Comparison of ENCODE assay signal across 21 cellular contexts in genomic region chr4:156084312-156084811, GRCh38.
DNase-seq lines count a peak whose midpoint lies in the region; ATAC-seq and TF ChIP-seq lines count a peak whose summit lies in the region.
"Had no signal": no experiment of that assay in that cellular context is flagged by ENCODE, and none has a peak within 500 bp of the region (broad histone marks: within the 10 kb centered on the region; RNA-seq: fewer than 3 reads in every experiment).

No MANE protein-coding gene starts in this region.

- H3F3A ChIP-seq in neural cell (ENCODE audit: insufficient read depth, low read length, poor library complexity, severe bottlenecking), result peaks cover 11% of the 10 kb centered on the region

- TF ChIP-seq RAD21 in neural cell (conservative IDR thresholded peaks at IDR 0.05), result no peak

- no peak overlapping the region for H3K27ac Mint-ChIP-seq in T-helper 2 cell treated with Interferon-gamma antibody and Interleukin-4, amounts not matched to agents 5 μg/mL and 100 μg/mL, for 36 hours
- H3K27ac Mint-ChIP-seq: CD14-positive monocyte; CD8-positive, alpha-beta T cell; H9 had no signal

- H3K9me3 ChIP-seq in neural cell (ENCODE audit: low read length), result no peaks in the 10 kb centered on the region
- H3K9me3 ChIP-seq: A549, BLaER1 had no signal

- no peaks in the 10 kb centered on the region for H3K4me1 Mint-ChIP-seq in T-helper 2 cell treated with Interferon-gamma antibody and Interleukin-4, amounts not matched to agents 5 μg/mL and 100 μg/mL, for 36 hours (ENCODE audit: low read depth)
- H3K4me1 Mint-ChIP-seq: CD14-positive monocyte, H9 had no signal

- no peaks in the 10 kb centered on the region for H3K79me2 ChIP-seq in neural cell (replicated peaks; ENCODE audit: insufficient read depth, low read length)

- DNase-seq in NCI-H1417 (lab: John Stamatoyannopoulos, UW) (peak in 2 of 3 experiments; percentile 45 to 85), NCI-H1417 treated with DMSO at 0.1 percent for 48 hours (lab: John Stamatoyannopoulos, UW) (no peak), Ammon's horn (ENCODE audit: low spot score) (peak; percentile 25), NCI-H2227 treated with DMSO at 0.1 percent for 48 hours (lab: John Stamatoyannopoulos, UW) (peak; percentile 47), mesenteric fat pad (ENCODE audit: low spot score) (no peak)
- DNase-seq in T-helper 2 cell treated with Interferon-gamma antibody and Interleukin-4, amounts not matched to agents 5 μg/mL and 100 μg/mL, for 36 hours (ENCODE audit: low spot score), result no peak
- DNase-seq: AML-193; CD8-positive, alpha-beta T cell; DMS 273 treated with DMSO at 0.1 percent for 48 hours; DMS53; DND-41; EL; H9 had no signal

- H3K4me3 Mint-ChIP-seq in T-helper 2 cell treated with Interferon-gamma antibody and Interleukin-4, amounts not matched to agents 5 μg/mL and 100 μg/mL, for 36 hours, result no peak overlapping the region
- H3K4me3 Mint-ChIP-seq: CD14-positive monocyte; CD8-positive, alpha-beta T cell; H9 had no signal

- H3K36me3 Mint-ChIP-seq in T-helper 2 cell treated with Interferon-gamma antibody and Interleukin-4, amounts not matched to agents 5 μg/mL and 100 μg/mL, for 36 hours (ENCODE audit: low read depth), result no peaks in the 10 kb centered on the region
- H3K36me3 Mint-ChIP-seq: CD14-positive monocyte; CD8-positive, alpha-beta T cell had no signal

- TF ChIP-seq EP300 in neural cell (conservative IDR thresholded peaks at IDR 0.05; ENCODE audit: poor library complexity, severe bottlenecking), result peak; percentile 86

- no peaks in the 10 kb centered on the region for H3K36me3 ChIP-seq in neural cell (ENCODE audit: insufficient read depth, low read length)
- H3K36me3 ChIP-seq: BLaER1 had no signal

- peak overlapping the region; percentile 76 for H3K4me2 ChIP-seq in neural cell (ENCODE audit: low read length)
- H3K4me2 ChIP-seq: A549, BLaER1 had no signal

- H2AFZ ChIP-seq in neural cell (ENCODE audit: low read depth, low read length), result peak overlapping the region; percentile 3

- H3K9me3 Mint-ChIP-seq in T-helper 2 cell treated with Interferon-gamma antibody and Interleukin-4, amounts not matched to agents 5 μg/mL and 100 μg/mL, for 36 hours, result no peaks in the 10 kb centered on the region
- H3K9me3 Mint-ChIP-seq: CD14-positive monocyte; CD8-positive, alpha-beta T cell; H9 had no signal

- peak overlapping the region; percentile 58 for H3K9ac ChIP-seq in neural cell (ENCODE audit: low read length)
- H3K9ac ChIP-seq: BLaER1 had no signal

- no peak for ATAC-seq in HG02678 (IDR thresholded peaks at IDR 0.05; ENCODE audit: unreplicated experiment)
- ATAC-seq: A549; CD8-positive, alpha-beta T cell; GM12878; HepG2 had no signal

- no peaks in the 10 kb centered on the region for H4K20me1 ChIP-seq in neural cell (ENCODE audit: insufficient read depth)
- H4K20me1 ChIP-seq: BLaER1 had no signal

- no peaks in the 10 kb centered on the region for H3K27me3 Mint-ChIP-seq in T-helper 2 cell treated with Interferon-gamma antibody and Interleukin-4, amounts not matched to agents 5 μg/mL and 100 μg/mL, for 36 hours (ENCODE audit: low read depth)

- no peaks in the 10 kb centered on the region for H3K9me2 ChIP-seq in neural cell (ENCODE audit: insufficient read depth, low read length)

- peak overlapping the region; percentile 52 for H3K4me3 ChIP-seq in neural cell (ENCODE audit: low read length)
- H3K4me3 ChIP-seq: A549, BLaER1, GM12878 had no signal

- H3K27ac ChIP-seq in neural cell (ENCODE audit: low read length), result peak overlapping the region; percentile 94
- H3K27ac ChIP-seq: 22Rv1, A549, BLaER1 had no signal

- H3K27me3 ChIP-seq in neural cell (ENCODE audit: insufficient read depth, low read depth, low read length), result no peaks in the 10 kb centered on the region
- H3K27me3 ChIP-seq: BLaER1 had no signal

- TF ChIP-seq CTCF in neural cell (IDR thresholded peaks at IDR 0.05; ENCODE audit: poor library complexity, severe bottlenecking), result no peak

TF ChIP-seq in neural cell, 6 proteins besides CTCF, POLR2A, EP300 and RAD21:
- TF ChIP-seq TAF1 (IDR thresholded peaks at IDR 0.05; ENCODE audit: low read depth), result no peak
- TF ChIP-seq POLR2AphosphoS5 (IDR thresholded peaks at IDR 0.05), result peak; percentile 52
- no peak for TF ChIP-seq SMC3 (conservative IDR thresholded peaks at IDR 0.05; ENCODE audit: poor library complexity)
- no peak for TF ChIP-seq EZH2 (IDR thresholded peaks at IDR 0.05; ENCODE audit: borderline replicate concordance, insufficient read depth, low read length, poor library complexity, severe bottlenecking)
- TF ChIP-seq, protein P1, sequence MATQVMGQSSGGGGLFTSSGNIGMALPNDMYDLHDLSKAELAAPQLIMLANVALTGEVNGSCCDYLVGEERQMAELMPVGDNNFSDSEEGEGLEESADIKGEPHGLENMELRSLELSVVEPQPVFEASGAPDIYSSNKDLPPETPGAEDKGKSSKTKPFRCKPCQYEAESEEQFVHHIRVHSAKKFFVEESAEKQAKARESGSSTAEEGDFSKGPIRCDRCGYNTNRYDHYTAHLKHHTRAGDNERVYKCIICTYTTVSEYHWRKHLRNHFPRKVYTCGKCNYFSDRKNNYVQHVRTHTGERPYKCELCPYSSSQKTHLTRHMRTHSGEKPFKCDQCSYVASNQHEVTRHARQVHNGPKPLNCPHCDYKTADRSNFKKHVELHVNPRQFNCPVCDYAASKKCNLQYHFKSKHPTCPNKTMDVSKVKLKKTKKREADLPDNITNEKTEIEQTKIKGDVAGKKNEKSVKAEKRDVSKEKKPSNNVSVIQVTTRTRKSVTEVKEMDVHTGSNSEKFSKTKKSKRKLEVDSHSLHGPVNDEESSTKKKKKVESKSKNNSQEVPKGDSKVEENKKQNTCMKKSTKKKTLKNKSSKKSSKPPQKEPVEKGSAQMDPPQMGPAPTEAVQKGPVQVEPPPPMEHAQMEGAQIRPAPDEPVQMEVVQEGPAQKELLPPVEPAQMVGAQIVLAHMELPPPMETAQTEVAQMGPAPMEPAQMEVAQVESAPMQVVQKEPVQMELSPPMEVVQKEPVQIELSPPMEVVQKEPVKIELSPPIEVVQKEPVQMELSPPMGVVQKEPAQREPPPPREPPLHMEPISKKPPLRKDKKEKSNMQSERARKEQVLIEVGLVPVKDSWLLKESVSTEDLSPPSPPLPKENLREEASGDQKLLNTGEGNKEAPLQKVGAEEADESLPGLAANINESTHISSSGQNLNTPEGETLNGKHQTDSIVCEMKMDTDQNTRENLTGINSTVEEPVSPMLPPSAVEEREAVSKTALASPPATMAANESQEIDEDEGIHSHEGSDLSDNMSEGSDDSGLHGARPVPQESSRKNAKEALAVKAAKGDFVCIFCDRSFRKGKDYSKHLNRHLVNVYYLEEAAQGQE (IDR thresholded peaks at IDR 0.05; ENCODE audit: borderline replicate concordance), result peak; percentile 79
- peak; percentile 37 for TF ChIP-seq MXI1 (conservative IDR thresholded peaks at IDR 0.05; ENCODE audit: poor library complexity, severe bottlenecking)
TF ChIP-seq in neural cell: peak in this region for 3.

Comparison
In these comparisons a context has a peak if more than half of its experiments do, and no peak if none do; other contexts are left out.
1. DNase-seq: peak in NCI-H1417 (2 of 3), Ammon's horn (single experiment) and NCI-H2227 treated with DMSO at 0.1 percent for 48 hours (single experiment); none in NCI-H1417 treated with DMSO at 0.1 percent for 48 hours (single experiment), mesenteric fat pad (single experiment) and T-helper 2 cell treated with Interferon-gamma antibody and Interleukin-4, amounts not matched to agents 5 μg/mL and 100 μg/mL, for 36 hours (single experiment).